ENCODE assay signal across 1 cellular context in genomic region chr7:50952544-50952943, GRCh38.
TF ChIP-seq lines count a peak whose summit lies in the region.

No MANE protein-coding gene starts in this region.

TF ChIP-seq in HEK293T, 16 proteins besides CTCF, POLR2A, EP300 and RAD21 (continued from another document):
- TF ChIP-seq FOXM1 (IDR thresholded peaks at IDR 0.05; ENCODE audit: borderline replicate concordance), result no peak
- TF ChIP-seq HDGF (IDR thresholded peaks at IDR 0.05; ENCODE audit: borderline replicate concordance), result no peak
- TF ChIP-seq NFRKB (IDR thresholded peaks at IDR 0.05), result no peak
- TF ChIP-seq BHLHE40 (IDR thresholded peaks at IDR 0.05; ENCODE audit: borderline replicate concordance), result no peak
- TF ChIP-seq ZNF384 (IDR thresholded peaks at IDR 0.05), result no peak
- no peak for TF ChIP-seq FOXA1 (IDR thresholded peaks at IDR 0.05)
- TF ChIP-seq L3MBTL2 (conservative IDR thresholded peaks at IDR 0.05), result no peak
- TF ChIP-seq ELF4 (IDR thresholded peaks at IDR 0.05), result no peak
- no peak for TF ChIP-seq SUZ12 (IDR thresholded peaks at IDR 0.05)
- no peak for TF ChIP-seq SP1 (IDR thresholded peaks at IDR 0.05)
- TF ChIP-seq ARNT (IDR thresholded peaks at IDR 0.05), result no peak
- TF ChIP-seq PKNOX1 (IDR thresholded peaks at IDR 0.05), result no peak
- no peak for TF ChIP-seq FOXK2 (IDR thresholded peaks at IDR 0.05)
